ENCODE assay signal across 10 cellular contexts in the genomic region with DNA sequence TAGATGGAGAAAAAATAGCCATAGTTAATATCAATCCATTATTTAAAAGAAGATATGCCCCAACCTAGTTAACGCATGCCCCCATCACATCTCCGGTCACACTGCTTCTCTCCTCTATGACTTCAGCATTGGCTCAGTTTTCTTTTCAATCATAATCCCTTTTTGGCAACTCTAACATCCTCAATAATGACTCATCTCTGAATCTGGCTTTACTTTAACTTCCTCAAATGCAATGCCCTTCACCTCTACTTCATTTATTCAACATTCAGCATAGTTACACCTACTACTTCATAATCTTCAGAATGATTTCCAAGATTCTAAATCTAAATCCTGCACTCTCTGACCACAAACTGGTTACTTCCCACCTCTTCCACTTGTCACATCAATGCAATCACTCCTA.
DNase-seq lines count a peak whose midpoint lies in the region; ATAC-seq and FAIRE-seq lines count a peak whose summit lies in the region.
"Had no signal": no experiment of that assay in that cellular context is flagged by ENCODE, and none has a peak within 500 bp of the region (broad histone marks: within the 10 kb centered on the region; RNA-seq: fewer than 3 reads in every experiment).

No MANE protein-coding gene starts in this region.

- FAIRE-seq in frontal cortex (lab: Jason Lieb, UNC), result no peak
- FAIRE-seq: colon had no signal

- peak; percentile 7 for DNase-seq in KBM-7
- peak; percentile 46 for DNase-seq in pons (ENCODE audit: low spot score)
- no peak for DNase-seq in frontal cortex (ENCODE audit: low spot score in 2 of 2)
- DNase-seq in mucosa of gallbladder (ENCODE audit: low spot score), result no peak
- no peak for DNase-seq in stimulated activated CD4-positive, alpha-beta T cell treated with anti-CD3 and anti-CD28 coated beads, Interleukin-4, amount 100 ng/mL, for 1 hour
- DNase-seq in islet precursor cell, result no peak
- DNase-seq: activated CD4-positive, alpha-beta T cell treated with anti-CD3 and anti-CD28 coated beads for 1 hour had no signal

- ATAC-seq in GM18909 (IDR thresholded peaks at IDR 0.05; ENCODE audit: poor library complexity, unreplicated experiment), result peak; percentile 99
- ATAC-seq in HG02678 (IDR thresholded peaks at IDR 0.05; ENCODE audit: unreplicated experiment), result peak; percentile 97

- in situ Hi-C loops in KBM-7 (cut with MboI; ENCODE audit: low pct_unique_long_range_greater_than_20kb, low sequenced_read_pairs), result no loop called here

Comparison
In these comparisons a context has a peak if more than half of its experiments do, and no peak if none do; other contexts are left out.
1. DNase-seq: peak in KBM-7 (single experiment) and pons (single experiment); none in frontal cortex (0 of 2), mucosa of gallbladder (single experiment), stimulated activated CD4-positive, alpha-beta T cell treated with anti-CD3 and anti-CD28 coated beads, Interleukin-4, amount 100 ng/mL, for 1 hour (single experiment) and islet precursor cell (single experiment).